ENCODE assay signal across 7 cellular contexts in genomic region chr1:75722246-75722645, GRCh38. TPM values are rescaled to one million over a fixed set of nuclear protein-coding genes. Genes with fewer than 3 reads are reported as not detected.
A peak's percentile ranks its signal among the peaks of the same experiment; 100 is the strongest.
DNase-seq lines count a peak whose midpoint lies in the region; ATAC-seq and TF ChIP-seq lines count a peak whose summit lies in the region.
"Not testable (repeated sequence)": the region's sequence is repeated elsewhere in the genome, so short reads cannot be mapped to it uniquely, and the experiment has no call there.

No MANE protein-coding gene starts in this region.

- not testable (repeated sequence) for BruUV-seq in Panc1 (replicated peaks; lab: Mats Ljungman, UMichigan)

- ATAC-seq in Panc1: not testable (repeated sequence)

- H3K36me3 ChIP-seq in KOPT-K1 (ENCODE audit: insufficient read depth, low read length); Panc1 (ENCODE audit: control insufficient read depth, insufficient read depth, low read length); esophagus squamous epithelium; suprapubic skin: not testable (repeated sequence)

- not testable (repeated sequence) for TF ChIP-seq EP300 in suprapubic skin (IDR thresholded peaks at IDR 0.05)

- not testable (repeated sequence) for H3K9me3 ChIP-seq in KOPT-K1 (ENCODE audit: insufficient read depth, low read length, poor library complexity, severe bottlenecking); Panc1 (ENCODE audit: control insufficient read depth, insufficient read depth, low read depth, low read length); esophagus squamous epithelium; suprapubic skin

- 45 to 59% methylated on average over 8 of the region's 8 CpGs for WGBS in esophagus squamous epithelium, 2 donors
- WGBS in suprapubic skin: 55% methylated on average over 8 of the region's 8 CpGs

- in situ Hi-C loops in Panc1 (cut with HindIII; ENCODE audit: low pct_unique_long_range_greater_than_20kb, low sequenced_read_pairs): not testable (repeated sequence)

- peak overlapping the region; percentile 75 for H3K27ac ChIP-seq in 22Rv1
- H3K27ac ChIP-seq in KOPT-K1 (ENCODE audit: low read depth, low read length, poor library complexity, severe bottlenecking): peak overlapping the region; percentile 96
- H3K27ac ChIP-seq in Panc1 (ENCODE audit: low read length): peak overlapping the region; percentile 99
- H3K27ac ChIP-seq in esophagus squamous epithelium: peak overlapping the region; percentile 53 to 97 (median 90)
- H3K27ac ChIP-seq in suprapubic skin: peak overlapping the region; percentile 21

- DNase-seq in Panc1 (ENCODE audit: low read depth, low spot score); esophagus squamous epithelium (lab: John Stamatoyannopoulos, UW); suprapubic skin (ENCODE audit: low spot score in 2 of 2): not testable (repeated sequence)
- peak; percentile 29 for DNase-seq in T1000 (lab: John Stamatoyannopoulos, UW)
- peak; percentile 41 for DNase-seq in epithelial cell of esophagus (ENCODE audit: low read depth)

- not testable (repeated sequence) for H3K27me3 ChIP-seq in Panc1 (ENCODE audit: control insufficient read depth, insufficient read depth, low read length); esophagus squamous epithelium; suprapubic skin

- intact Hi-C loops in Panc1 (cut with micrococcal nuclease; ENCODE audit: unreplicated experiment); esophagus squamous epithelium (cut with DNase I): not testable (repeated sequence)

- CTCF ChIA-PET in Panc1 (lab: Charles Lee): not testable (repeated sequence)

- peaks cover 22% of the 10 kb centered on the region for H3K4me1 ChIP-seq in Panc1 (ENCODE audit: control insufficient read depth, insufficient read depth, low read length)
- H3K4me1 ChIP-seq in esophagus squamous epithelium: peaks cover 7 to 44% (median 17%) of the 10 kb centered on the region in 3 donors
- peaks cover 24% of the 10 kb centered on the region for H3K4me1 ChIP-seq in suprapubic skin

- TF ChIP-seq CTCF in 22Rv1 (IDR thresholded peaks at IDR 0.05); Panc1 (IDR thresholded peaks at IDR 0.05); epithelial cell of esophagus (IDR thresholded peaks at IDR 0.05; ENCODE audit: insufficient read depth, low read depth, low read length, missing control alignments); esophagus squamous epithelium (IDR thresholded peaks at IDR 0.05); suprapubic skin (IDR thresholded peaks at IDR 0.05): not testable (repeated sequence)

- H3K4me3 ChIP-seq in Panc1 (ENCODE audit: low read depth in 2 of 2, low read length in 2 of 2); epithelial cell of esophagus (ENCODE audit: low read length); esophagus squamous epithelium: not testable (repeated sequence)
- H3K4me3 ChIP-seq in suprapubic skin: peak overlapping the region; percentile 15

- POLR2A ChIA-PET in Panc1 (lab: Charles Lee): not testable (repeated sequence)

- not testable (repeated sequence) for TF ChIP-seq POLR2A in esophagus squamous epithelium (IDR thresholded peaks at IDR 0.05); suprapubic skin (IDR thresholded peaks at IDR 0.05)

RNA-seq across cellular contexts. Expression of gene ACADM, which starts 2.3 kb away (rescaled TPM):
- total RNA-seq in Panc1 (2021; ENCODE audit: unreplicated experiment) (57.2 TPM), esophagus squamous epithelium (10 to 100 TPM; 45.9 to 71.5 (median 60.5) TPM), suprapubic skin (10 to 100 TPM; 25.3 to 46.5 (median 40.5) TPM)
- 60.2 TPM for polyA plus RNA-seq in Panc1 (2012; ENCODE audit: insufficient read length)

Comparison
In these comparisons a context has a peak if more than half of its experiments do, and no peak if none do; other contexts are left out.
1. H3K27ac ChIP-seq: peak in every context shown above with its lines; median percentile 99 in Panc1; 96 in KOPT-K1; 90 in esophagus squamous epithelium; 75 in 22Rv1; 21 in suprapubic skin.